Comparison of ENCODE assay signal across 21 cellular contexts in genomic region chr3:21587894-21588293, GRCh38.
"Had no signal": no experiment of that assay in that cellular context is flagged by ENCODE, and none has a peak within 500 bp of the region (broad histone marks: within the 10 kb centered on the region; RNA-seq: fewer than 3 reads in every experiment).

No MANE protein-coding gene starts in this region.

- H3K27ac ChIP-seq: KMS-11, RWPE1 had no signal

- ATAC-seq: HepG2, Panc1, PC-3 had no signal

- FAIRE-seq: HepG2 had no signal

- H3K4me2 ChIP-seq: KMS-11 had no signal

- DNase-seq: IMR-90, Kasumi-1, MM.1S, NCI-H1092 treated with DMSO at 0.1 percent for 48 hours, NCI-H1436, NCI-H187, NCI-H2029, NCI-H2081 treated with DMSO at 0.1 percent for 48 hours, NCI-H2171, NCI-H226, NCI-H446, NCI-H510A, NCI-H524 treated with DMSO at 0.1 percent for 48 hours, NCI-H69, NCI-H774, PC-3, SHP77 had no signal

- H3K9ac ChIP-seq: KMS-11 had no signal
